Comparison of ENCODE assay signal across 14 cellular contexts in genomic region chrX:23779025-23779424, GRCh38. TPM values are rescaled to one million over a fixed set of nuclear protein-coding genes. Genes with fewer than 3 reads are reported as not detected.
DNase-seq lines count a peak whose midpoint lies in the region; ATAC-seq and TF ChIP-seq lines count a peak whose summit lies in the region.
"Had no signal": no experiment of that assay in that cellular context is flagged by ENCODE, and none has a peak within 500 bp of the region (broad histone marks: within the 10 kb centered on the region; RNA-seq: fewer than 3 reads in every experiment).

No MANE protein-coding gene starts in this region.

- no TSS peak for BruUV-seq in HCT116 (replicated peaks; lab: Mats Ljungman, UMichigan)

- in situ Hi-C loops in transverse colon (cut with MboI; ENCODE audit: low pct_ligation_motif_present in 1 of 4, low pct_unique_long_range_greater_than_20kb in 1 of 4, low sequenced_read_pairs in 3 of 4), result loop anchor here in 1 of 4 donors (25.0 kb wide), 1 partner anchor 108 kb away; no protein-coding TSS in a partner anchor

- POLR2A ChIA-PET in HCT116 (lab: Charles Lee), result interaction anchor here (0.8 to 2.6 kb wide), 3 partner anchors 21 to 275 kb away, joined by 3 to 9 read pairs (median 4); no protein-coding TSS in a partner anchor

- peak overlapping the region; percentile 20; the same call in 1 of the 2 replicates for H3K9ac ChIP-seq in HCT116 (ENCODE audit: low read length)
- no peak overlapping the region for H3K9ac ChIP-seq in adipocyte (ENCODE audit: low read length)

- no peak overlapping the region for H3K4me3 ChIP-seq in AG09309 (ENCODE audit: control insufficient read depth, low read depth, low read length)
- H3K4me3 ChIP-seq in HCT116 (replicated peaks in 1 of 2; ENCODE audit: low read depth in 1 of 2, low read length in 2 of 2), result no peak overlapping the region
- no peak overlapping the region for H3K4me3 ChIP-seq in adipocyte (ENCODE audit: low read length)
- H3K4me3 ChIP-seq in transverse colon, result no peak overlapping the region
- H3K4me3 ChIP-seq: heart right ventricle, lung had no signal

- no peak for ATAC-seq in HCT116
- no peak for ATAC-seq in HG02885 (IDR thresholded peaks at IDR 0.05; ENCODE audit: poor library complexity, unreplicated experiment)
- ATAC-seq in HG03196 (IDR thresholded peaks at IDR 0.05; ENCODE audit: unreplicated experiment), result no peak
- no peak for ATAC-seq in HG03097 (IDR thresholded peaks at IDR 0.05; ENCODE audit: low FRiP score, unreplicated experiment)
- ATAC-seq: heart right ventricle; Right ventricle myocardium inferior; stimulated activated naive CD8-positive, alpha-beta T cell treated with anti-CD3 and anti-CD28 coated beads, Interleukin-15, Interleukin-2, amounts not matched to agents 100 U/mL and 50 U/mL, for 24 hours had no signal

- no peak for TF ChIP-seq POLR2A in HCT116 (IDR thresholded peaks at IDR 0.05; ENCODE audit: borderline replicate concordance, extremely low read depth, insufficient read depth, insufficient read length)
- no peak for TF ChIP-seq POLR2A in transverse colon (IDR thresholded peaks at IDR 0.05)

- H3K79me2 ChIP-seq in HCT116 (ENCODE audit: insufficient read depth, low read length), result peaks cover 6% of the 10 kb centered on the region

- H2AFZ ChIP-seq in HCT116 (ENCODE audit: low read depth, low read length, poor library complexity, severe bottlenecking), result no peak overlapping the region

- TF ChIP-seq CTCF in AG09309 (IDR thresholded peaks at IDR 0.05; ENCODE audit: control insufficient read depth, insufficient read depth, low read depth, low read length, missing control alignments) (peak; percentile 17), HCT116 (IDR thresholded peaks at IDR 0.05 in 2 of 3, conservative IDR thresholded peaks at IDR 0.05 in 1 of 3; ENCODE audit: borderline replicate concordance in 1 of 3, insufficient read depth in 1 of 3, low read depth in 2 of 3, low read length in 2 of 3) (0 out of 6 replicates have a peak, but pooled peaks of 1 of the 3 experiments have one; percentile 15), transverse colon (IDR thresholded peaks at IDR 0.05) (no peak)

- WGBS in transverse colon (ENCODE audit: low coverage in 1 of 2), 2 donors, result 60 to 64% methylated on average over 1 to 4 of the region's 4 CpGs

- DNase-seq in AG09309 (ENCODE audit: low read depth) (peak; percentile 81), HCT116 (ENCODE audit: low read depth, low spot score) (no peak), adipocyte (ENCODE audit: low read depth) (peak; percentile 62), hepatic stellate cell (ENCODE audit: low spot score) (peak; percentile 22), transverse colon (no peak)
- DNase-seq: heart right ventricle; NCI-H2227 treated with DMSO at 0.1 percent for 48 hours; stimulated activated CD4-positive, alpha-beta T cell treated with anti-CD3 and anti-CD28 coated beads, Interleukin-2, amount 100 ng/mL, for 24 hours; stimulated activated naive CD8-positive, alpha-beta T cell treated with anti-CD3 and anti-CD28 coated beads, Interleukin-15, Interleukin-2, amounts not matched to agents 100 U/mL and 50 U/mL, for 24 hours had no signal

- no peak for TF ChIP-seq RAD21 in HCT116 (IDR thresholded peaks at IDR 0.05; ENCODE audit: low read depth)

- H3K36me3 ChIP-seq in HCT116 (ENCODE audit: control insufficient read depth in 1 of 2, insufficient read depth in 2 of 2, low read length in 2 of 2) (peaks cover 3% of the 10 kb centered on the region in 2 experiments; a peak in 2 of 4 replicates), adipocyte (ENCODE audit: control insufficient read depth, insufficient read depth, low read length, severe bottlenecking) (no peaks in the 10 kb centered on the region), transverse colon (no peaks in the 10 kb centered on the region)
- H3K36me3 ChIP-seq: heart right ventricle had no signal

- RAD21 ChIA-PET in HCT116 (lab: Charles Lee; ENCODE audit: low non-redundant PET in 1 of 2, low total read pairs in 2 of 2, uncharacterized antibody in 2 of 2, unreplicated experiment in 2 of 2), result interaction anchor here in 1 of 2 experiments (0.7 kb wide), 1 partner anchor 9 kb away, joined by 3 read pairs; no protein-coding TSS in a partner anchor

- peak overlapping the region; percentile 27; the same call in 1 of the 2 replicates for H3K27ac ChIP-seq in HCT116 (ENCODE audit: low read depth, low read length)
- no peak overlapping the region for H3K27ac ChIP-seq in transverse colon
- H3K27ac ChIP-seq: heart right ventricle had no signal

- intact Hi-C loops in HCT116 (cut with micrococcal nuclease), result no loop called here
- intact Hi-C loops in transverse colon (cut with DNase I; ENCODE audit: low total_unique reads), result no loop called here

- H3K4me1 ChIP-seq in HCT116 (ENCODE audit: control insufficient read depth in 1 of 2, insufficient read depth in 2 of 2, low read length in 2 of 2) (peaks cover 26 to 37% of the 10 kb centered on the region in 2 experiments), adipocyte (ENCODE audit: control insufficient read depth, insufficient read depth, low read length) (peaks cover 12% of the 10 kb centered on the region), transverse colon (peaks cover 0 to 6% (median 0%) of the 10 kb centered on the region in 4 donors)

- no peak for TF ChIP-seq EP300 in transverse colon (IDR thresholded peaks at IDR 0.05; ENCODE audit: low read depth)

- H3K27me3 ChIP-seq in HCT116 (ENCODE audit: insufficient read depth, low read length) (no peaks in the 10 kb centered on the region), adipocyte (replicated peaks; ENCODE audit: control insufficient read depth, insufficient read depth, low read length) (no peaks in the 10 kb centered on the region), transverse colon (no peaks in the 10 kb centered on the region)
- H3K27me3 ChIP-seq: heart right ventricle had no signal

- H3K9me2 ChIP-seq in HCT116 (ENCODE audit: insufficient read depth), result no peaks in the 10 kb centered on the region

- CTCF ChIA-PET in HCT116 (lab: Charles Lee), result interaction anchor here (0.9 kb wide), 1 partner anchor 29 kb away, joined by 3 read pairs; no protein-coding TSS in a partner anchor

- H3K4me2 ChIP-seq in HCT116 (ENCODE audit: low read length), result peak overlapping the region; percentile 35

- H4K20me1 ChIP-seq in HCT116 (ENCODE audit: insufficient read depth), result no peaks in the 10 kb centered on the region

- H3K9me3 ChIP-seq in HCT116 (ENCODE audit: control insufficient read depth in 1 of 2, insufficient read depth in 1 of 2, low read depth in 1 of 2, low read length in 2 of 2) (no peaks in the 10 kb centered on the region), adipocyte (ENCODE audit: control insufficient read depth, low read length) (no peaks in the 10 kb centered on the region), transverse colon (no peaks in the 10 kb centered on the region)

TF ChIP-seq in HCT116, 20 proteins besides CTCF, POLR2A, EP300 and RAD21 (continues in another document):
- TF ChIP-seq YY1 (IDR thresholded peaks at IDR 0.05; ENCODE audit: extremely low read depth, insufficient replicate concordance, low read depth, low read length) (no peak), ZNF274 (IDR thresholded peaks at IDR 0.05; ENCODE audit: low read depth, low read length) (no peak), CEBPB (IDR thresholded peaks at IDR 0.05; ENCODE audit: low read depth) (no peak), FOSL1 (IDR thresholded peaks at IDR 0.05; ENCODE audit: low read depth) (no peak), REST (IDR thresholded peaks at IDR 0.05; ENCODE audit: low read depth) (no peak), ELF1 (IDR thresholded peaks at IDR 0.05; ENCODE audit: borderline replicate concordance, low read depth) (no peak), POLR2AphosphoS5 (IDR thresholded peaks at IDR 0.05; ENCODE audit: low read depth, low read length) (no peak), EZH2 (IDR thresholded peaks at IDR 0.05) (no peak)

RNA-seq across cellular contexts. Expression of gene SAT1, which starts 3.9 kb away (rescaled TPM):
- total RNA-seq in HCT116 (2021; ENCODE audit: unreplicated experiment), result 821 TPM
- polyA plus RNA-seq in HCT116 (2012), result 1,117 and 1,190 TPM in 2 replicates
- 1,000 to 10,000 TPM in 1 of 4 donors, 100 to 1,000 TPM in 3; 313 to 1,184 (median 689) TPM for total RNA-seq in transverse colon

RNA-seq across cellular contexts. Expression of gene ACOT9, which starts 35.9 kb away (rescaled TPM):
- 59.7 TPM for total RNA-seq in HCT116 (2021; ENCODE audit: unreplicated experiment)
- polyA plus RNA-seq in HCT116 (2012), result 41.2 and 49.7 TPM in 2 replicates
- total RNA-seq in transverse colon, result 10 to 100 TPM; 21.4 to 72.2 (median 27.5) TPM

Comparison
In these comparisons a context has a peak if more than half of its experiments do, and no peak if none do; other contexts are left out.
1. DNase-seq: peak in AG09309 (single experiment), adipocyte (single experiment) and hepatic stellate cell (single experiment); none in HCT116 (single experiment) and transverse colon (single experiment).